ENCODE assay signal across 11 cellular contexts in the genomic region with DNA sequence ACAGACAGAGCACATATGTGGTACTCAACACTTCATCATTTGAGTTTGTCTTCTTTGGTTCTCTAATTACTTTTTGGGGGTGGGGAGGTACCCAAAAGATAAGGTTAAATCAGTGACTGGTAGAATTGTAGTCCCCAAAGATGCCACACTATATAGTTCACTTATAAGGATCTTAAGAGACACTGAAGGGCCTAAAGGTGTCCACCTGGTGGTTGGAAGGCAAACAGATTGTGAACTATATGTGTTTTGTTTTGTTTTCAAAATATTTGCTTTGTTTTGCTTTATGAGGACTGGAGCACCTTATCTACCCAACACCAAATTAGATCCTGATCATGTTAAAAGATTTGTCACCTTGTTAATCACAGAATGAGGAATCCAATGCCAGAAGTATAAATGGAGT.
A peak's percentile ranks its signal among the peaks of the same experiment; 100 is the strongest.
DNase-seq lines count a peak whose midpoint lies in the region; ATAC-seq and TF ChIP-seq lines count a peak whose summit lies in the region.
"Had no signal": no experiment of that assay in that cellular context is flagged by ENCODE, and none has a peak within 500 bp of the region (broad histone marks: within the 10 kb centered on the region; RNA-seq: fewer than 3 reads in every experiment).

No MANE protein-coding gene starts in this region.

- H3K27me3 ChIP-seq in GM06990 (replicated peaks; ENCODE audit: control insufficient read depth, insufficient read depth, low read length) = no peaks in the 10 kb centered on the region

- H3K4me3 ChIP-seq in GM06990 (replicated peaks; ENCODE audit: low read depth, low read length) = no peak overlapping the region

- in situ Hi-C loops in SK-MEL-5 (cut with HindIII; ENCODE audit: low pct_unique_long_range_greater_than_20kb, low sequenced_read_pairs) = no loop called here

- ATAC-seq in HG02885 (IDR thresholded peaks at IDR 0.05; ENCODE audit: poor library complexity, unreplicated experiment) (peak; percentile 46), HG02678 (IDR thresholded peaks at IDR 0.05; ENCODE audit: unreplicated experiment) (no peak)
- ATAC-seq: natural killer cell treated with Interleukin-12 subunit alpha and Interleukin-12 subunit beta and Interleukin-15 and Interleukin-18, amount 100 ng/mL, for 72 hours had no signal

- peak; percentile 30 for TF ChIP-seq CTCF in GM06990 (IDR thresholded peaks at IDR 0.05; ENCODE audit: insufficient read depth, low read length, poor library complexity, severe bottlenecking)

- H3K36me3 ChIP-seq in GM06990 (ENCODE audit: control insufficient read depth, insufficient read depth, low read length) = no peaks in the 10 kb centered on the region

- intact Hi-C loops in activated CD4-positive, alpha-beta T cell treated with anti-CD3 and anti-CD28 coated beads, Interleukin-2, amount 10 ng/mL, durations not matched to agents 24 days and 14 days (cut with micrococcal nuclease) = no loop called here

- H3K4me3 Mint-ChIP-seq in activated CD4-positive, alpha-beta T cell treated with anti-CD3 and anti-CD28 coated beads, Interleukin-2, amount 10 ng/mL, durations not matched to agents 24 days and 14 days = no peak overlapping the region
- H3K4me3 Mint-ChIP-seq: activated naive CD4-positive, alpha-beta T cell treated with anti-CD3 and anti-CD28 coated beads, Interleukin-2, amount 50 U/mL, for 24 hours; natural killer cell treated with Interleukin-12 subunit alpha and Interleukin-12 subunit beta and Interleukin-15 and Interleukin-18, amount 100 ng/mL, for 72 hours had no signal

- DNase-seq in GM06990 (ENCODE audit: extremely low read depth, insufficient read length) (no peak), SK-MEL-5 (ENCODE audit: low read depth, low spot score) (peak; percentile 45), kidney tubule cell (ENCODE audit: low spot score) (peak; percentile 18)
- no peak for DNase-seq in activated CD8-positive, alpha-beta memory T cell treated with anti-CD3 and anti-CD28 coated beads, Interleukin-2, amount 50 U/mL, for 48 hours
- DNase-seq in activated CD4-positive, alpha-beta T cell treated with anti-CD3 and anti-CD28 coated beads, Interleukin-2, amount 10 ng/mL, durations not matched to agents 24 days and 14 days = no peak
- DNase-seq in activated effector memory CD4-positive, alpha-beta T cell treated with anti-CD3 and anti-CD28 coated beads, Interleukin-2, amount 50 U/mL, for 16 hours = no peak
- DNase-seq: substantia nigra had no signal

- no peaks in the 10 kb centered on the region for H3K4me1 Mint-ChIP-seq in activated CD4-positive, alpha-beta T cell treated with anti-CD3 and anti-CD28 coated beads, Interleukin-2, amount 10 ng/mL, durations not matched to agents 24 days and 14 days
- H3K4me1 Mint-ChIP-seq: activated naive CD4-positive, alpha-beta T cell treated with anti-CD3 and anti-CD28 coated beads, Interleukin-2, amount 50 U/mL, for 24 hours had no signal

- H3K27ac Mint-ChIP-seq in activated CD4-positive, alpha-beta T cell treated with anti-CD3 and anti-CD28 coated beads, Interleukin-2, amount 10 ng/mL, durations not matched to agents 24 days and 14 days = no peak overlapping the region
- H3K27ac Mint-ChIP-seq: activated naive CD4-positive, alpha-beta T cell treated with anti-CD3 and anti-CD28 coated beads, Interleukin-2, amount 50 U/mL, for 24 hours; natural killer cell treated with Interleukin-12 subunit alpha and Interleukin-12 subunit beta and Interleukin-15 and Interleukin-18, amount 100 ng/mL, for 72 hours had no signal

- peaks cover 3% of the 10 kb centered on the region for H3K27me3 Mint-ChIP-seq in activated CD4-positive, alpha-beta T cell treated with anti-CD3 and anti-CD28 coated beads, Interleukin-2, amount 10 ng/mL, durations not matched to agents 24 days and 14 days
- H3K27me3 Mint-ChIP-seq: activated naive CD4-positive, alpha-beta T cell treated with anti-CD3 and anti-CD28 coated beads, Interleukin-2, amount 50 U/mL, for 24 hours had no signal

- no peaks in the 10 kb centered on the region for H3K36me3 Mint-ChIP-seq in activated CD4-positive, alpha-beta T cell treated with anti-CD3 and anti-CD28 coated beads, Interleukin-2, amount 10 ng/mL, durations not matched to agents 24 days and 14 days (ENCODE audit: low read depth)
- H3K36me3 Mint-ChIP-seq: activated naive CD4-positive, alpha-beta T cell treated with anti-CD3 and anti-CD28 coated beads, Interleukin-2, amount 50 U/mL, for 24 hours; natural killer cell treated with Interleukin-12 subunit alpha and Interleukin-12 subunit beta and Interleukin-15 and Interleukin-18, amount 100 ng/mL, for 72 hours had no signal

- H3K9me3 Mint-ChIP-seq in activated CD4-positive, alpha-beta T cell treated with anti-CD3 and anti-CD28 coated beads, Interleukin-2, amount 10 ng/mL, durations not matched to agents 24 days and 14 days = no peaks in the 10 kb centered on the region
- H3K9me3 Mint-ChIP-seq: activated naive CD4-positive, alpha-beta T cell treated with anti-CD3 and anti-CD28 coated beads, Interleukin-2, amount 50 U/mL, for 24 hours; natural killer cell treated with Interleukin-12 subunit alpha and Interleukin-12 subunit beta and Interleukin-15 and Interleukin-18, amount 100 ng/mL, for 72 hours had no signal

Comparison
In these comparisons a context has a peak if more than half of its experiments do, and no peak if none do; other contexts are left out.
1. DNase-seq: peak in SK-MEL-5 (single experiment) and kidney tubule cell (single experiment); none in GM06990 (single experiment), activated CD8-positive, alpha-beta memory T cell treated with anti-CD3 and anti-CD28 coated beads, Interleukin-2, amount 50 U/mL, for 48 hours (single experiment), activated CD4-positive, alpha-beta T cell treated with anti-CD3 and anti-CD28 coated beads, Interleukin-2, amount 10 ng/mL, durations not matched to agents 24 days and 14 days (single experiment) and activated effector memory CD4-positive, alpha-beta T cell treated with anti-CD3 and anti-CD28 coated beads, Interleukin-2, amount 50 U/mL, for 16 hours (single experiment).